Comparison of ENCODE assay signal across 8 cellular contexts in the genomic region with DNA sequence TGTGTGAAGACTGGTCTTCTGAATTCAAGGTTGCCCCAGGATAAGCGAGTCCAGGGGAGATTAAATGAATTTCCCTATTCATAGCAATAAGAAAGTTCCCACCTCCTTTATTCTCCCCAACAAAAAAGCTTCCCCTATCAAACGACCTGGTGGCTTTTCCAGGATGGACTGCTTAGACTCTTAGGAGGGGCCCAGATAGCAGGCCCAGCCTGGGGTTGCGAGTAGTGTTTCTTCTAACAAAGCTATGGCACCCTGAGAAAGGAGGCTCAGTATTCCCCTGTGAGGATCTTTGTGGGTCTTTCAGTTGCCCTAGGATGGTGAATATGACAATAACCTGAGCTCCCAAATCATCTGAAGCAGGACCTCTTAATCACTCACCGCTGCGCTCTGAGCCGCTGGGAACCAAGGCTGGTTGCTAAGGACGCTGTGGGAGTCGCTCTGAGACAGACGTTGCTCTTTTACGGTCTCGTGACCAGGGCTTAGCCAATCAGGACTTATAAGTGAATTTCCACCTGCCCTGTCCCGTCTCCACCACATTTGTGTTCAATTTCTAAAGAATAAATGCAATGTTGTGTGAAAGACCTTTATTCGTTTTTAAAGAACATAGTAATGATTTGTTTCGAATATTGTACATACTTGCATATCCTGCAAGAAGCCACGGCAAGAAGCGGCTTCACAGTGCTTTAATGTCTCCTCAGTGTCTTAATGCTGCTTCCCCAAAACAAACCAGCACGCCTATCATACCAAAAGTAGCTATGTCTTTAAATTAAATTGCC. TPM values are rescaled to one million over a fixed set of nuclear protein-coding genes. Genes with fewer than 3 reads are reported as not detected.
DNase-seq lines count a peak whose midpoint lies in the region; TF ChIP-seq lines count a peak whose summit lies in the region.

A gene (minus strand): TSS at position 423 of the 776 bp plus-strand sequence. CDS start 59,319 bp downstream, outside the sequence.

- no peak within 1 kb of the TSS for H3K9ac ChIP-seq in H9 (ENCODE audit: extremely low read depth, insufficient read length, low read length)

- H3K4me3 Mint-ChIP-seq in H9 = peak within 1 kb of the TSS; percentile 76 to 83

- DNase-seq in DMS79 (lab: John Stamatoyannopoulos, UW) (peak; percentile 48), H9 (peak; percentile 86), NCI-H1417 (lab: John Stamatoyannopoulos, UW) (peak; percentile 66 to 86 (median 74)), brain pericyte (ENCODE audit: low read depth, low spot score) (peak; percentile 26), iPS DF 6.9 (ENCODE audit: low read depth, low spot score) (peak; percentile 45), sigmoid colon (peak; percentile 81), KG1 (lab: John Stamatoyannopoulos, UW) (no peak)

- H3K4ac ChIP-seq in H9 (ENCODE audit: low read depth, low read length) = no peak within 1 kb of the TSS

- H3K36me3 ChIP-seq in iPS DF 6.9 (ENCODE audit: control insufficient read depth, insufficient read depth, low read length) (no peaks in the 10 kb centered on the region), sigmoid colon (no peaks in the 10 kb centered on the region)

- no peaks in the 10 kb centered on the region for H3K9me3 Mint-ChIP-seq in H9

- H3K36me3 Mint-ChIP-seq in H9 (ENCODE audit: insufficient read depth in 1 of 3, low read depth in 3 of 3) = no peaks in the 10 kb centered on the region

- no peaks in the 10 kb centered on the region; the same call in none of the 2 replicates for H3K27me3 Mint-ChIP-seq in H9 (ENCODE audit: low read depth)

- TF ChIP-seq POLR2A in sigmoid colon (IDR thresholded peaks at IDR 0.05) = no peak

- no peak within 1 kb of the TSS for H4K8ac ChIP-seq in H9 (replicated peaks; ENCODE audit: insufficient read length, low read depth, low read length)

- no CpG with 5 or more reads among the region's 17 CpGs for WGBS in H9 (ENCODE audit: extremely low coverage, insufficient read length, low lambda C conversion rate)
- no CpG with 5 or more reads among the region's 17 CpGs for WGBS in iPS DF 6.9 (ENCODE audit: insufficient coverage, insufficient read length)
- WGBS in sigmoid colon, 2 donors = 32 to 33% methylated on average over 17 of the region's 17 CpGs

- H3K9me3 ChIP-seq in H9 (ENCODE audit: control insufficient read depth, low read depth, low read length) (no peaks in the 10 kb centered on the region), iPS DF 6.9 (ENCODE audit: control insufficient read depth, insufficient read depth, low read length) (no peaks in the 10 kb centered on the region), sigmoid colon (no peaks in the 10 kb centered on the region)

- H3K27me3 ChIP-seq in H9 (ENCODE audit: insufficient read depth, low read length) = no peaks in the 10 kb centered on the region
- H3K27me3 ChIP-seq in iPS DF 6.9 (ENCODE audit: control insufficient read depth, insufficient read depth, low read length) = no peaks in the 10 kb centered on the region
- H3K27me3 ChIP-seq in sigmoid colon = no peaks in the 10 kb centered on the region

- no peaks in the 10 kb centered on the region for H4K20me1 ChIP-seq in H9 (ENCODE audit: control insufficient read depth, insufficient read depth, insufficient read length)

- intact Hi-C loops in sigmoid colon (cut with DNase I) = no loop called here

- H4K91ac ChIP-seq in H9 (ENCODE audit: insufficient read length, low read depth, low read length) = no peak within 1 kb of the TSS

- H3K18ac ChIP-seq in H9 (ENCODE audit: insufficient read length, low read depth, low read length) = no peak within 1 kb of the TSS

- no peak for TF ChIP-seq EP300 in sigmoid colon (IDR thresholded peaks at IDR 0.05)

- H4K5ac ChIP-seq in H9 (ENCODE audit: insufficient read length, low read depth, low read length) = no peak within 1 kb of the TSS

- H3T11ph ChIP-seq in H9 (ENCODE audit: low read length) = no peak within 1 kb of the TSS

- H3K4me3 ChIP-seq in iPS DF 6.9 (ENCODE audit: low read length) (peak within 1 kb of the TSS; percentile 26; the same call in 1 of the 2 replicates), sigmoid colon (peak within 1 kb of the TSS; percentile 20 to 47 (median 44))

- H2BK15ac ChIP-seq in H9 (ENCODE audit: low read depth, low read length) = no peak within 1 kb of the TSS

- H3K56ac ChIP-seq in H9 (ENCODE audit: insufficient read length, low read depth, low read length) = no peak within 1 kb of the TSS

- no peak within 1 kb of the TSS for H2BK120ac ChIP-seq in H9 (ENCODE audit: low read depth, low read length, poor library complexity, severe bottlenecking)

- TF ChIP-seq CTCF in H9 (conservative IDR thresholded peaks at IDR 0.05) (no peak), VCaP (conservative IDR thresholded peaks at IDR 0.05) (no peak), sigmoid colon (IDR thresholded peaks at IDR 0.05) (no peak)

- H3K14ac ChIP-seq in H9 (ENCODE audit: insufficient read depth, low read length) = no peak within 1 kb of the TSS

- peak within 1 kb of the TSS; percentile 97 for H2AFZ ChIP-seq in H9 (ENCODE audit: low read length)

- H3K27ac ChIP-seq in H9 (ENCODE audit: insufficient read length, low read depth, low read length) = no peak within 1 kb of the TSS
- H3K27ac ChIP-seq in VCaP = peak within 1 kb of the TSS; percentile 45
- no peak within 1 kb of the TSS for H3K27ac ChIP-seq in iPS DF 6.9 (ENCODE audit: low read length)
- no peak within 1 kb of the TSS for H3K27ac ChIP-seq in sigmoid colon

- H3K4me1 ChIP-seq in H9 (ENCODE audit: insufficient read depth, low read length) (no peaks in the 10 kb centered on the region), iPS DF 6.9 (ENCODE audit: control insufficient read depth, insufficient read depth, low read length) (no peaks in the 10 kb centered on the region), sigmoid colon (peaks cover 0 to 4% (median 4%) of the 10 kb centered on the region in 4 donors)

- H3K23ac ChIP-seq in H9 (ENCODE audit: insufficient read length, low read depth, low read length) = no peak within 1 kb of the TSS

- peak within 1 kb of the TSS; percentile 79 for H3K4me2 ChIP-seq in H9 (ENCODE audit: insufficient read depth, insufficient read length, low read length)

- no peak within 1 kb of the TSS for H2AK5ac ChIP-seq in H9 (ENCODE audit: insufficient read length, low read length)

- H2BK5ac ChIP-seq in H9 (ENCODE audit: insufficient read length, low read length) = no peak within 1 kb of the TSS

- H2BK20ac ChIP-seq in H9 (ENCODE audit: low read depth, low read length, poor library complexity, severe bottlenecking) = no peak within 1 kb of the TSS

- H3K23me2 ChIP-seq in H9 (ENCODE audit: insufficient read length, low read depth, low read length, poor library complexity, severe bottlenecking) = no peaks in the 10 kb centered on the region

- no peak within 1 kb of the TSS for H2BK12ac ChIP-seq in H9 (ENCODE audit: insufficient read length, low read depth, low read length)

- H3K79me1 ChIP-seq in H9 (ENCODE audit: insufficient read depth, low read depth, low read length, poor library complexity, severe bottlenecking) = no peaks in the 10 kb centered on the region

- H3K4me1 Mint-ChIP-seq in H9 = no peaks in the 10 kb centered on the region; a peak in 1 of 4 replicates

- no peaks in the 10 kb centered on the region for H3K79me2 ChIP-seq in H9 (ENCODE audit: insufficient read depth, low read length)

- H3K27ac Mint-ChIP-seq in H9 = peak within 1 kb of the TSS in 1 of 3 experiments; percentile 52; a peak in 2 of 7 replicates

RNA-seq across cellular contexts. Expression of the gene that starts here (rescaled TPM):
- total RNA-seq in H9 (2021) = 1.6 and 1.8 TPM in 2 replicates
- total RNA-seq in sigmoid colon = 1 to 10 TPM; 1.8 to 8.7 (median 3.5) TPM
- 1 to 10 TPM in 2 of 3 donors, under 1 TPM in 1; 0.93 to 5.4 (median 1.8) TPM for polyA plus RNA-seq in sigmoid colon
